ENCODE assay signal across 26 cellular contexts in genomic region chr1:213120386-213120785, GRCh38.
DNase-seq lines count a peak whose midpoint lies in the region; ATAC-seq and TF ChIP-seq lines count a peak whose summit lies in the region.
"Had no signal": no experiment of that assay in that cellular context is flagged by ENCODE, and none has a peak within 500 bp of the region (broad histone marks: within the 10 kb centered on the region; RNA-seq: fewer than 3 reads in every experiment).

No MANE protein-coding gene starts in this region.

- no peaks in the 10 kb centered on the region for H3K9me3 Mint-ChIP-seq in activated CD8-positive, alpha-beta T cell treated with anti-CD3 and anti-CD28 coated beads, Interleukin-2, amount 10 ng/mL, durations not matched to agents 7 days and 5 days (ENCODE audit: insufficient read depth)
- no peaks in the 10 kb centered on the region for H3K9me3 Mint-ChIP-seq in activated CD8-positive, alpha-beta T cell treated with anti-CD3 and anti-CD28 coated beads for 36 hours
- H3K9me3 Mint-ChIP-seq: activated CD4-positive, alpha-beta T cell treated with anti-CD3 and anti-CD28 coated beads, Interleukin-2, amount 10 ng/mL, durations not matched to agents 7 days and 5 days; activated naive CD8-positive, alpha-beta T cell treated with anti-CD3 and anti-CD28 coated beads, Interleukin-2, amount 10 ng/mL, durations not matched to agents 7 days and 5 days had no signal

- H3K27me3 ChIP-seq in mesenchymal stem cell (ENCODE audit: control insufficient read depth in 1 of 2, insufficient read depth in 1 of 2, low read length in 2 of 2): no peaks in the 10 kb centered on the region
- no peaks in the 10 kb centered on the region for H3K27me3 ChIP-seq in testis
- H3K27me3 ChIP-seq: BE2C, body of pancreas, tibial artery had no signal

- H2BK5ac ChIP-seq in mesenchymal stem cell (ENCODE audit: low read depth, low read length, poor library complexity, severe bottlenecking): no peak overlapping the region

- no peak overlapping the region for H4K91ac ChIP-seq in mesenchymal stem cell (ENCODE audit: low read length)

- H2AFZ ChIP-seq in mesenchymal stem cell (ENCODE audit: low read depth, low read length): no peak overlapping the region

- no peak for DNase-seq in activated CD8-positive, alpha-beta T cell treated with anti-CD3 and anti-CD28 coated beads, Interleukin-2, amount 10 ng/mL, durations not matched to agents 7 days and 5 days
- no peak for DNase-seq in activated CD8-positive, alpha-beta T cell treated with anti-CD3 and anti-CD28 coated beads for 36 hours
- no peak for DNase-seq in mesenchymal stem cell
- no peak for DNase-seq in testis
- DNase-seq in cerebellar cortex (ENCODE audit: low spot score): no peak
- no peak for DNase-seq in central memory CD4-positive, alpha-beta T cell
- DNase-seq: 8988T; activated CD4-positive, alpha-beta T cell treated with anti-CD3 and anti-CD28 coated beads, Interleukin-2, amount 10 ng/mL, durations not matched to agents 7 days and 5 days; activated CD8-positive, alpha-beta memory T cell treated with anti-CD3 and anti-CD28 coated beads, Interleukin-2, amount 50 U/mL, for 4 hours; activated effector memory CD4-positive, alpha-beta T cell treated with Interleukin-2 at 50 U/mL for 16 hours; activated naive CD8-positive, alpha-beta T cell treated with anti-CD3 and anti-CD28 coated beads, Interleukin-2, amount 10 ng/mL, durations not matched to agents 7 days and 5 days; BE2C; body of pancreas; Calu3; cortex of kidney; GOT3; NCI-H1436; NCI-H524 treated with DMSO at 0.1 percent for 48 hours; stimulated activated CD4-positive, alpha-beta T cell treated with anti-CD3 and anti-CD28 coated beads, Interleukin-4, amount 100 ng/mL, for 24 hours; stimulated activated naive CD8-positive, alpha-beta T cell treated with anti-CD3 and anti-CD28 coated beads, Interleukin-15, Interleukin-2, amounts not matched to agents 100 U/mL and 50 U/mL, for 24 hours; T-helper 2 cell; tibial artery had no signal

- peaks cover 3% of the 10 kb centered on the region for H3K4me1 Mint-ChIP-seq in activated CD8-positive, alpha-beta T cell treated with anti-CD3 and anti-CD28 coated beads, Interleukin-2, amount 10 ng/mL, durations not matched to agents 7 days and 5 days (ENCODE audit: low read depth)
- H3K4me1 Mint-ChIP-seq in activated CD8-positive, alpha-beta T cell treated with anti-CD3 and anti-CD28 coated beads for 36 hours (ENCODE audit: low read depth): no peaks in the 10 kb centered on the region
- H3K4me1 Mint-ChIP-seq: activated CD4-positive, alpha-beta T cell treated with anti-CD3 and anti-CD28 coated beads, Interleukin-2, amount 10 ng/mL, durations not matched to agents 7 days and 5 days had no signal

- H3K9me3 ChIP-seq in mesenchymal stem cell (ENCODE audit: control insufficient read depth, low read length) (no peaks in the 10 kb centered on the region), testis (no peaks in the 10 kb centered on the region)
- H3K9me3 ChIP-seq: BE2C, body of pancreas, tibial artery had no signal

- WGBS in mesenchymal stem cell: 87% methylated on average over 3 of the region's 3 CpGs
- 66 to 79% methylated on average over 3 of the region's 3 CpGs for WGBS in testis, 2 donors

- peaks cover 0 to 2% of the 10 kb centered on the region in 2 experiments for H3K36me3 ChIP-seq in mesenchymal stem cell (ENCODE audit: control insufficient read depth in 1 of 2, insufficient read depth in 2 of 2, low read depth in 1 of 2, low read length in 2 of 2)
- no peaks in the 10 kb centered on the region for H3K36me3 ChIP-seq in testis (ENCODE audit: low read depth, missing control alignments)
- H3K36me3 ChIP-seq: BE2C had no signal

- intact Hi-C loops in activated CD8-positive, alpha-beta T cell treated with anti-CD3 and anti-CD28 coated beads for 36 hours (cut with micrococcal nuclease): no loop called here
- intact Hi-C loops in testis (cut with DNase I; ENCODE audit: low total_unique reads): no loop called here

- no peak overlapping the region for H2BK12ac ChIP-seq in mesenchymal stem cell (ENCODE audit: low read length in 2 of 2)

- peak overlapping the region; percentile 14 for H3K27ac Mint-ChIP-seq in activated CD8-positive, alpha-beta T cell treated with anti-CD3 and anti-CD28 coated beads, Interleukin-2, amount 10 ng/mL, durations not matched to agents 7 days and 5 days
- no peak overlapping the region for H3K27ac Mint-ChIP-seq in activated CD8-positive, alpha-beta T cell treated with anti-CD3 and anti-CD28 coated beads for 36 hours
- H3K27ac Mint-ChIP-seq: activated CD4-positive, alpha-beta T cell treated with anti-CD3 and anti-CD28 coated beads, Interleukin-2, amount 10 ng/mL, durations not matched to agents 7 days and 5 days; activated naive CD8-positive, alpha-beta T cell treated with anti-CD3 and anti-CD28 coated beads, Interleukin-2, amount 10 ng/mL, durations not matched to agents 7 days and 5 days had no signal

- H3K4me3 Mint-ChIP-seq in activated CD8-positive, alpha-beta T cell treated with anti-CD3 and anti-CD28 coated beads, Interleukin-2, amount 10 ng/mL, durations not matched to agents 7 days and 5 days: no peak overlapping the region
- no peak overlapping the region for H3K4me3 Mint-ChIP-seq in activated CD8-positive, alpha-beta T cell treated with anti-CD3 and anti-CD28 coated beads for 36 hours
- H3K4me3 Mint-ChIP-seq: activated CD4-positive, alpha-beta T cell treated with anti-CD3 and anti-CD28 coated beads, Interleukin-2, amount 10 ng/mL, durations not matched to agents 7 days and 5 days; activated naive CD8-positive, alpha-beta T cell treated with anti-CD3 and anti-CD28 coated beads, Interleukin-2, amount 10 ng/mL, durations not matched to agents 7 days and 5 days had no signal

- H3K27ac ChIP-seq in mesenchymal stem cell (ENCODE audit: low read length, poor library complexity, severe bottlenecking) (peak overlapping the region; percentile 68), testis (peak overlapping the region; percentile 44 to 46)
- H3K27ac ChIP-seq: body of pancreas, tibial artery had no signal

- peaks cover 11% of the 10 kb centered on the region for H3K79me1 ChIP-seq in mesenchymal stem cell (replicated peaks; ENCODE audit: low read length, poor library complexity, severe bottlenecking)

- no peak overlapping the region for H3K4me3 ChIP-seq in mesenchymal stem cell (ENCODE audit: insufficient read depth in 1 of 2, low read depth in 1 of 2, low read length in 2 of 2)
- H3K4me3 ChIP-seq in testis: no peak overlapping the region
- H3K4me3 ChIP-seq: body of pancreas, K562, tibial artery had no signal

- H3K27me3 Mint-ChIP-seq in activated CD8-positive, alpha-beta T cell treated with anti-CD3 and anti-CD28 coated beads, Interleukin-2, amount 10 ng/mL, durations not matched to agents 7 days and 5 days (ENCODE audit: low read depth): no peaks in the 10 kb centered on the region
- no peaks in the 10 kb centered on the region for H3K27me3 Mint-ChIP-seq in activated CD8-positive, alpha-beta T cell treated with anti-CD3 and anti-CD28 coated beads for 36 hours
- H3K27me3 Mint-ChIP-seq: activated CD4-positive, alpha-beta T cell treated with anti-CD3 and anti-CD28 coated beads, Interleukin-2, amount 10 ng/mL, durations not matched to agents 7 days and 5 days; activated naive CD8-positive, alpha-beta T cell treated with anti-CD3 and anti-CD28 coated beads, Interleukin-2, amount 10 ng/mL, durations not matched to agents 7 days and 5 days had no signal

- H3K4me1 ChIP-seq in mesenchymal stem cell (ENCODE audit: control insufficient read depth, insufficient read depth, low read depth, low read length): peaks cover 2% of the 10 kb centered on the region
- H3K4me1 ChIP-seq in testis: peaks cover 8% of the 10 kb centered on the region

- ATAC-seq in activated CD8-positive, alpha-beta T cell treated with anti-CD3 and anti-CD28 coated beads, Interleukin-2, amount 10 ng/mL, durations not matched to agents 7 days and 5 days: no peak
- no peak for ATAC-seq in activated CD8-positive, alpha-beta T cell treated with anti-CD3 and anti-CD28 coated beads for 36 hours
- peak; percentile 67 for ATAC-seq in SK-N-SH treated with all-trans-retinoic acid at 6 μM for 48 hours
- ATAC-seq in HG03571 (IDR thresholded peaks at IDR 0.05; ENCODE audit: unreplicated experiment): no peak
- ATAC-seq: body of pancreas; K562; left lobe of liver; stimulated activated naive CD8-positive, alpha-beta T cell treated with anti-CD3 and anti-CD28 coated beads, Interleukin-15, Interleukin-2, amounts not matched to agents 100 U/mL and 50 U/mL, for 24 hours had no signal

- peak overlapping the region; percentile 0 for H3K9ac ChIP-seq in mesenchymal stem cell (ENCODE audit: low read length)

- TF ChIP-seq CTCF in activated CD8-positive, alpha-beta T cell treated with anti-CD3 and anti-CD28 coated beads for 36 hours (IDR thresholded peaks at IDR 0.05): no peak
- no peak for TF ChIP-seq CTCF in testis (IDR thresholded peaks at IDR 0.05)

- POLR2A ChIA-PET in activated CD8-positive, alpha-beta T cell treated with anti-CD3 and anti-CD28 coated beads, Interleukin-2, amount 10 ng/mL, durations not matched to agents 7 days and 5 days (lab: Charles Lee): no interaction called here
- POLR2A ChIA-PET in activated CD8-positive, alpha-beta T cell treated with anti-CD3 and anti-CD28 coated beads for 36 hours (lab: Charles Lee): no interaction called here

- H3K4ac ChIP-seq in mesenchymal stem cell (ENCODE audit: low read depth in 1 of 2, low read length in 2 of 2): no peak overlapping the region

- H3K23ac ChIP-seq in mesenchymal stem cell (ENCODE audit: low read length in 2 of 2): no peak overlapping the region

- H2BK120ac ChIP-seq in mesenchymal stem cell (ENCODE audit: low read depth, low read length): no peak overlapping the region

- no peak overlapping the region for H3K18ac ChIP-seq in mesenchymal stem cell (ENCODE audit: low read depth in 1 of 2, low read length in 2 of 2)

- H3K14ac ChIP-seq in mesenchymal stem cell (ENCODE audit: low read length in 2 of 2): no peak overlapping the region

- CTCF ChIA-PET in activated CD8-positive, alpha-beta T cell treated with anti-CD3 and anti-CD28 coated beads, Interleukin-2, amount 10 ng/mL, durations not matched to agents 7 days and 5 days (lab: Charles Lee): interaction anchor here (1.5 kb wide), 1 partner anchor 8 kb away, joined by 4 read pairs; no protein-coding TSS in a partner anchor
- CTCF ChIA-PET in activated CD8-positive, alpha-beta T cell treated with anti-CD3 and anti-CD28 coated beads for 36 hours (lab: Charles Lee): interaction anchor here (0.6 to 1.6 kb wide), 3 partner anchors 14 to 1208 kb away, joined by 3 read pairs; no protein-coding TSS in a partner anchor

- no peak overlapping the region for H2AK5ac ChIP-seq in mesenchymal stem cell (ENCODE audit: low read length, severe bottlenecking)

- no peak for TF ChIP-seq POLR2A in testis (IDR thresholded peaks at IDR 0.05)

- no peak overlapping the region for H4K8ac ChIP-seq in mesenchymal stem cell (ENCODE audit: low read length)

- H3K4me2 ChIP-seq in mesenchymal stem cell (ENCODE audit: low read length, poor library complexity, severe bottlenecking): no peak overlapping the region

- H2BK15ac ChIP-seq in mesenchymal stem cell (ENCODE audit: low read depth, poor library complexity, severe bottlenecking): no peak overlapping the region

- no peaks in the 10 kb centered on the region for H3K36me3 Mint-ChIP-seq in activated CD8-positive, alpha-beta T cell treated with anti-CD3 and anti-CD28 coated beads, Interleukin-2, amount 10 ng/mL, durations not matched to agents 7 days and 5 days (ENCODE audit: low read depth)
- H3K36me3 Mint-ChIP-seq in activated CD8-positive, alpha-beta T cell treated with anti-CD3 and anti-CD28 coated beads for 36 hours (ENCODE audit: low read depth): no peaks in the 10 kb centered on the region
